ENCODE assay signal across 1 cellular context in genomic region chr17:64687959-64688358, GRCh38.
A peak's percentile ranks its signal among the peaks of the same experiment; 100 is the strongest.
TF ChIP-seq lines count a peak whose summit lies in the region.

No MANE protein-coding gene starts in this region.

TF ChIP-seq in IMR-90, 13 proteins besides CTCF, POLR2A, EP300 and RAD21:
- TF ChIP-seq CEBPB (IDR thresholded peaks at IDR 0.05; ENCODE audit: low read depth, low read length) (0 out of 2 replicates have a peak, but pooled peaks have one; percentile 18), MAFK (IDR thresholded peaks at IDR 0.05; ENCODE audit: low read depth, low read length) (no peak)
